ENCODE assay signal across 1 cellular context in genomic region chr4:6703786-6704185, GRCh38.
A peak's percentile ranks its signal among the peaks of the same experiment; 100 is the strongest.
TF ChIP-seq lines count a peak whose summit lies in the region.

No MANE protein-coding gene starts in this region.

TF ChIP-seq in HepG2, 621 proteins besides CTCF, POLR2A, EP300 and RAD21:
- TF ChIP-seq DPF2 (CRISPR knock-in tag; IDR thresholded peaks at IDR 0.05; ENCODE audit: borderline replicate concordance, low read depth), result no peak
- peak; percentile 21 for TF ChIP-seq TEAD3 (CRISPR knock-in tag; optimal IDR thresholded peaks at IDR 0.05; ENCODE audit: borderline replicate concordance)
- TF ChIP-seq FOXP1 (IDR thresholded peaks at IDR 0.05), result no peak
- TF ChIP-seq FOXP1 (CRISPR knock-in tag; IDR thresholded peaks at IDR 0.05), result peak; percentile 36; the same call in 1 of the 2 replicates
- TF ChIP-seq RXRB (CRISPR knock-in tag; IDR thresholded peaks at IDR 0.05; ENCODE audit: borderline replicate concordance), result peak; percentile 95
- peak; percentile 43 for TF ChIP-seq FOXA3 (CRISPR knock-in tag; IDR thresholded peaks at IDR 0.05)
- TF ChIP-seq SAP130 (CRISPR knock-in tag; IDR thresholded peaks at IDR 0.05; ENCODE audit: low read depth), result peak; percentile 61
- TF ChIP-seq BHLHE40 (IDR thresholded peaks at IDR 0.05; ENCODE audit: low read length), result peak; percentile 90
- peak; percentile 29; the same call in 1 of the 2 replicates for TF ChIP-seq MAFF (IDR thresholded peaks at IDR 0.05; ENCODE audit: low read depth, low read length)
- peak; percentile 71; the same call in 1 of the 2 replicates for TF ChIP-seq RARA (CRISPR knock-in tag; IDR thresholded peaks at IDR 0.05)
- no peak for TF ChIP-seq FOXA1 (IDR thresholded peaks at IDR 0.05)
- TF ChIP-seq FOXA1 (CRISPR knock-in tag; IDR thresholded peaks at IDR 0.05), result 0 out of 2 replicates have a peak, but pooled peaks have one; percentile 17
- no peak for TF ChIP-seq HOXA5 (CRISPR knock-in tag; IDR thresholded peaks at IDR 0.05)
- TF ChIP-seq FOSL2 (CRISPR knock-in tag; IDR thresholded peaks at IDR 0.05), result peak; percentile 86
- peak; percentile 24 to 41; a peak in 1 of 4 replicates for TF ChIP-seq NR2F1 (CRISPR knock-in tag; IDR thresholded peaks at IDR 0.05)
- TF ChIP-seq ZNF616 (CRISPR knock-in tag; IDR thresholded peaks at IDR 0.05; ENCODE audit: low read depth), result no peak
- no peak for TF ChIP-seq MTA1 (CRISPR knock-in tag; IDR thresholded peaks at IDR 0.05; ENCODE audit: borderline replicate concordance)
- TF ChIP-seq ZFY (CRISPR knock-in tag; IDR thresholded peaks at IDR 0.05), result no peak
- TF ChIP-seq RXRA (CRISPR knock-in tag; IDR thresholded peaks at IDR 0.05), result peak; percentile 18; the same call in 1 of the 2 replicates
- peak; percentile 23; the same call in 1 of the 2 replicates for TF ChIP-seq MNT (IDR thresholded peaks at IDR 0.05)
- TF ChIP-seq CAMTA2 (CRISPR knock-in tag; IDR thresholded peaks at IDR 0.05; ENCODE audit: borderline replicate concordance), result no peak
- TF ChIP-seq TCF7 (IDR thresholded peaks at IDR 0.05; ENCODE audit: low read depth), result no peak
- 0 out of 2 replicates have a peak, but pooled peaks have one; percentile 30 for TF ChIP-seq ARID5B (CRISPR knock-in tag; IDR thresholded peaks at IDR 0.05)
- TF ChIP-seq GATAD2A (CRISPR knock-in tag; IDR thresholded peaks at IDR 0.05), result peak; percentile 11; the same call in 1 of the 2 replicates
- peak; percentile 95 for TF ChIP-seq THRA (CRISPR knock-in tag; IDR thresholded peaks at IDR 0.05; ENCODE audit: borderline replicate concordance)
- TF ChIP-seq NFE2L2 (IDR thresholded peaks at IDR 0.05; ENCODE audit: low read length), result peak; percentile 15; the same call in 1 of the 2 replicates
- TF ChIP-seq MXI1 (IDR thresholded peaks at IDR 0.05; ENCODE audit: borderline replicate concordance, low read depth, low read length), result peak; percentile 33; the same call in 1 of the 3 replicates
TF ChIP-seq in HepG2: peak in this region for 18.
